ENCODE assay signal across 25 cellular contexts in genomic region chr1:84379781-84380180, GRCh38. TPM values are rescaled to one million over a fixed set of nuclear protein-coding genes. Genes with fewer than 3 reads are reported as not detected.
"Had no signal": no experiment of that assay in that cellular context is flagged by ENCODE, and none has a peak within 500 bp of the region (broad histone marks: within the 10 kb centered on the region; RNA-seq: fewer than 3 reads in every experiment).

No MANE protein-coding gene starts in this region.

- H3K27ac ChIP-seq: VCaP had no signal

- H3K4me2 ChIP-seq: SK-N-SH had no signal

- H3K9me3 ChIP-seq: SK-N-SH had no signal

- DNase-seq: activated CD4-positive, alpha-beta memory T cell treated with anti-CD3 and anti-CD28 coated beads for 36 hours; activated CD4-positive, alpha-beta T cell treated with anti-CD3 and anti-CD28 coated beads, Interleukin-2, amount 10 ng/mL, durations not matched to agents 7 days and 5 days; activated CD4-positive, CD25-positive, alpha-beta regulatory T cell; activated CD8-positive, alpha-beta memory T cell treated with anti-CD3 and anti-CD28 coated beads for 24 hours; activated effector memory CD4-positive, alpha-beta T cell treated with anti-CD3 and anti-CD28 coated beads, Interleukin-2, amount 50 U/mL, for 16 hours; activated naive CD4-positive, alpha-beta T cell treated with anti-CD3 and anti-CD28 coated beads for 36 hours; activated T-cell treated with anti-CD3 and anti-CD28 coated beads, Interleukin-2, amount 50 U/mL, for 4 hours; cerebellar nuclear complex; MM.1S; NCI-H1105; NCI-H1436 treated with DMSO at 0.1 percent for 48 hours; NCI-H187 treated with DMSO at 0.1 percent for 48 hours; NCI-H2081 treated with DMSO at 0.1 percent for 48 hours; NCI-H2171 treated with DMSO at 0.1 percent for 48 hours; NCI-H69; NK-92 treated with Interleukin-12 subunit alpha and Interleukin-12 subunit beta, amount 100 ng/mL, for 24 hours; OCI-M1; RPMI8226; SK-N-SH; T-helper 1 cell had no signal

- H3K9ac ChIP-seq: SK-N-SH had no signal

RNA-seq across cellular contexts. Expression of gene DNASE2B, which starts 18.5 kb away (rescaled TPM):
- total RNA-seq: activated CD4-positive, alpha-beta memory T cell treated with anti-CD3 and anti-CD28 coated beads for 36 hours; activated CD4-positive, alpha-beta T cell treated with anti-CD3 and anti-CD28 coated beads, Interleukin-2, amount 10 ng/mL, durations not matched to agents 7 days and 5 days; activated naive CD4-positive, alpha-beta T cell treated with anti-CD3 and anti-CD28 coated beads for 36 hours; activated T-cell treated with anti-CD3 and anti-CD28 coated beads, Interleukin-2, amount 50 U/mL, for 4 hours; cardiac septum; NCI-H460; Right ventricle myocardium inferior; T-helper 2 cell treated with Interferon-gamma antibody and Interleukin-4, amounts not matched to agents 100 ng/mL and 5 ng/mL, for 36 hours had no signal
